In the genomic region with DNA sequence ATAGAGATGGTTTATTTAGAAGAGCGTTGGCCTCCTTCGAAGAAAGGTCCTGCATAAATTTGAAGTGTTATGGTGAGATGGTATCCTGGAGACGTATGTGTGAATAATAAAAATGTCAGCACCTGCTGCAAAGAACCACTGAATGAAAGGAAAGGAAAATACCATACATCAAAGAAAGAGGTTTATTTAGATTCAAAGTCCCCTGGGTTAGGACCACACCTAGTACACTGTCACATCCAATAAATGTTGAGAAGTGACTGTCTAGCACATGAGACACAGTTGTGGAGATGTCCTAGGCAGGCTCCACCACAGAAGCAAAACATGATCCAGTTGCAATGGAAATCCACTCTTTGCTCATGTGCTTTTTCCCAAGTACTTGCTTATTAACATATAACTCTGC, we compare ENCODE assay signal across 25 cellular contexts.
DNase-seq lines count a peak whose midpoint lies in the region; ATAC-seq and TF ChIP-seq lines count a peak whose summit lies in the region.
"Had no signal": no experiment of that assay in that cellular context is flagged by ENCODE, and none has a peak within 500 bp of the region (broad histone marks: within the 10 kb centered on the region; RNA-seq: fewer than 3 reads in every experiment).

No MANE protein-coding gene starts in this region.

- in situ Hi-C loops in mammary epithelial cell (cut with MboI; ENCODE audit: low sequenced_read_pairs in 2 of 2) = no loop called here

- no TSS peak for BruUV-seq in mammary epithelial cell (replicated peaks; lab: Mats Ljungman, UMichigan)

- no peaks in the 10 kb centered on the region for H3K9me3 ChIP-seq in MG63
- peaks cover 12% of the 10 kb centered on the region for H3K9me3 ChIP-seq in mammary epithelial cell (replicated peaks; ENCODE audit: insufficient read depth, low read length)
- H3K9me3 ChIP-seq: BLaER1 had no signal

- 40% methylated on average over 2 of the region's 3 CpGs for WGBS in mammary epithelial cell (ENCODE audit: low coverage, missing lambda C conversion rate)

- peak overlapping the region; percentile 16 for H3K4me3 Mint-ChIP-seq in nephron progenitor cell
- H3K4me3 Mint-ChIP-seq in activated CD8-positive, alpha-beta T cell treated with anti-CD3 and anti-CD28 coated beads, Interleukin-2, amount 10 ng/mL, durations not matched to agents 7 days and 5 days = no peak overlapping the region
- H3K4me3 Mint-ChIP-seq: CD14-positive monocyte; CD4-positive, alpha-beta memory T cell; CD4-positive, CD25-positive, alpha-beta regulatory T cell; CD8-positive, alpha-beta memory T cell had no signal

- CTCF ChIA-PET in activated CD8-positive, alpha-beta T cell treated with anti-CD3 and anti-CD28 coated beads, Interleukin-2, amount 10 ng/mL, durations not matched to agents 7 days and 5 days (lab: Charles Lee) = no interaction called here
- CTCF ChIA-PET in mammary epithelial cell (lab: Charles Lee; ENCODE audit: low non-redundant PET) = no interaction called here

- no peak for ATAC-seq in activated CD8-positive, alpha-beta T cell treated with anti-CD3 and anti-CD28 coated beads, Interleukin-2, amount 10 ng/mL, durations not matched to agents 7 days and 5 days
- ATAC-seq: GM12878 had no signal

- peaks cover 41% of the 10 kb centered on the region for H3K4me1 Mint-ChIP-seq in nephron progenitor cell
- H3K4me1 Mint-ChIP-seq in activated CD8-positive, alpha-beta T cell treated with anti-CD3 and anti-CD28 coated beads, Interleukin-2, amount 10 ng/mL, durations not matched to agents 7 days and 5 days (ENCODE audit: low read depth) = no peaks in the 10 kb centered on the region
- H3K4me1 Mint-ChIP-seq: CD14-positive monocyte; CD4-positive, alpha-beta memory T cell; CD4-positive, CD25-positive, alpha-beta regulatory T cell; CD8-positive, alpha-beta memory T cell had no signal

- H3K4me1 ChIP-seq in mammary epithelial cell (ENCODE audit: insufficient read depth, low read length) = no peaks in the 10 kb centered on the region
- H3K4me1 ChIP-seq: BE2C, BLaER1 had no signal

- dilution Hi-C loops in mammary epithelial cell (cut with HindIII; ENCODE audit: low sequenced_read_pairs) = no loop called here

- H4K20me1 ChIP-seq in mammary epithelial cell (ENCODE audit: insufficient read depth, low read length) = no peaks in the 10 kb centered on the region
- H4K20me1 ChIP-seq: BLaER1 had no signal

- H3K27ac Mint-ChIP-seq in nephron progenitor cell = no peak overlapping the region
- H3K27ac Mint-ChIP-seq in activated CD8-positive, alpha-beta T cell treated with anti-CD3 and anti-CD28 coated beads, Interleukin-2, amount 10 ng/mL, durations not matched to agents 7 days and 5 days = no peak overlapping the region
- H3K27ac Mint-ChIP-seq: CD14-positive monocyte; CD4-positive, alpha-beta memory T cell; CD4-positive, CD25-positive, alpha-beta regulatory T cell; CD8-positive, alpha-beta memory T cell had no signal

- peaks cover 14% of the 10 kb centered on the region for H3K9me3 Mint-ChIP-seq in nephron progenitor cell
- peaks cover 31% of the 10 kb centered on the region for H3K9me3 Mint-ChIP-seq in activated CD8-positive, alpha-beta T cell treated with anti-CD3 and anti-CD28 coated beads, Interleukin-2, amount 10 ng/mL, durations not matched to agents 7 days and 5 days (ENCODE audit: insufficient read depth)

- no peaks in the 10 kb centered on the region for H3K36me3 ChIP-seq in MG63
- H3K36me3 ChIP-seq in mammary epithelial cell (ENCODE audit: insufficient read depth, low read length) = no peaks in the 10 kb centered on the region
- H3K36me3 ChIP-seq: BE2C, BLaER1 had no signal

- no peak overlapping the region for H3K27ac ChIP-seq in mammary epithelial cell (ENCODE audit: insufficient read depth, low read depth, low read length)
- H3K27ac ChIP-seq: BLaER1 had no signal

- TF ChIP-seq CTCF in nephron progenitor cell (IDR thresholded peaks at IDR 0.05) (no peak), mammary epithelial cell (conservative IDR thresholded peaks at IDR 0.05 in 1 of 2, IDR thresholded peaks at IDR 0.05 in 1 of 2; ENCODE audit: extremely low read depth in 1 of 2, insufficient read depth in 1 of 2, low read depth in 1 of 2, low read length in 2 of 2) (no peak)

- H2AFZ ChIP-seq in mammary epithelial cell (ENCODE audit: low read depth, low read length) = no peak overlapping the region

- no peaks in the 10 kb centered on the region for H3K79me2 ChIP-seq in mammary epithelial cell (ENCODE audit: insufficient read depth, low read length)

- peaks cover 4% of the 10 kb centered on the region for H3K36me3 Mint-ChIP-seq in nephron progenitor cell (ENCODE audit: low read depth)
- no peaks in the 10 kb centered on the region for H3K36me3 Mint-ChIP-seq in activated CD8-positive, alpha-beta T cell treated with anti-CD3 and anti-CD28 coated beads, Interleukin-2, amount 10 ng/mL, durations not matched to agents 7 days and 5 days (ENCODE audit: low read depth)
- H3K36me3 Mint-ChIP-seq: CD14-positive monocyte; CD4-positive, alpha-beta memory T cell; CD4-positive, CD25-positive, alpha-beta regulatory T cell; CD8-positive, alpha-beta memory T cell had no signal

- POLR2A ChIA-PET in activated CD8-positive, alpha-beta T cell treated with anti-CD3 and anti-CD28 coated beads, Interleukin-2, amount 10 ng/mL, durations not matched to agents 7 days and 5 days (lab: Charles Lee) = no interaction called here

- DNase-seq in DMS153 (lab: John Stamatoyannopoulos, UW) = peak; percentile 67
- DNase-seq in DMS153 treated with DMSO at 0.1 percent for 48 hours (lab: John Stamatoyannopoulos, UW; ENCODE audit: unreplicated experiment) = peak; percentile 57
- peak; percentile 51 for DNase-seq in SW480 (ENCODE audit: low spot score)
- no peak for DNase-seq in nephron progenitor cell
- no peak for DNase-seq in mucosa of gallbladder (ENCODE audit: low spot score)
- no peak for DNase-seq in MG63
- DNase-seq in activated CD8-positive, alpha-beta T cell treated with anti-CD3 and anti-CD28 coated beads, Interleukin-2, amount 10 ng/mL, durations not matched to agents 7 days and 5 days = no peak
- DNase-seq in mammary epithelial cell = no peak
- DNase-seq: 8988T; ACHN; BE2C; C1 segment of cervical spinal cord; CD4-positive, alpha-beta memory T cell; CD4-positive, CD25-positive, alpha-beta regulatory T cell; CD8-positive, alpha-beta memory T cell; COR-L47; DMS 273 treated with DMSO at 0.1 percent for 48 hours; DMS53; DMS79; DND-41; EL; GDM1 had no signal

- H3K27me3 ChIP-seq in MG63 = no peaks in the 10 kb centered on the region
- no peaks in the 10 kb centered on the region for H3K27me3 ChIP-seq in mammary epithelial cell (ENCODE audit: insufficient read depth, low read length)
- H3K27me3 ChIP-seq: BE2C, BLaER1 had no signal

- H3K4me2 ChIP-seq in mammary epithelial cell (ENCODE audit: insufficient read depth, low read depth, low read length) = no peak overlapping the region
- H3K4me2 ChIP-seq: BLaER1 had no signal

- intact Hi-C loops in mammary epithelial cell (cut with micrococcal nuclease) = no loop called here

- no peak overlapping the region for H3K9ac ChIP-seq in mammary epithelial cell (ENCODE audit: insufficient read depth, low read length)
- H3K9ac ChIP-seq: BLaER1 had no signal

- H3K4me3 ChIP-seq in MG63 (no peak overlapping the region), mammary epithelial cell (replicated peaks in 1 of 3; ENCODE audit: insufficient read depth in 1 of 3, low read depth in 2 of 3, low read length in 3 of 3) (no peak overlapping the region)
- H3K4me3 ChIP-seq: BLaER1, GM12878 had no signal

- H3K27me3 Mint-ChIP-seq in nephron progenitor cell (ENCODE audit: low read depth, poor library complexity) = no peaks in the 10 kb centered on the region
- H3K27me3 Mint-ChIP-seq in activated CD8-positive, alpha-beta T cell treated with anti-CD3 and anti-CD28 coated beads, Interleukin-2, amount 10 ng/mL, durations not matched to agents 7 days and 5 days (ENCODE audit: low read depth) = no peaks in the 10 kb centered on the region
- H3K27me3 Mint-ChIP-seq: CD4-positive, alpha-beta memory T cell; CD4-positive, CD25-positive, alpha-beta regulatory T cell; CD8-positive, alpha-beta memory T cell had no signal

Comparison
In these comparisons a context has a peak if more than half of its experiments do, and no peak if none do; other contexts are left out.
1. DNase-seq: peak in DMS153 (single experiment), DMS153 treated with DMSO at 0.1 percent for 48 hours (single experiment) and SW480 (single experiment); none in nephron progenitor cell (single experiment), mucosa of gallbladder (single experiment), MG63 (single experiment), activated CD8-positive, alpha-beta T cell treated with anti-CD3 and anti-CD28 coated beads, Interleukin-2, amount 10 ng/mL, durations not matched to agents 7 days and 5 days (single experiment) and mammary epithelial cell (single experiment).